ENCODE assay signal across 32 cellular contexts in genomic region chr1:208614610-208615009, GRCh38.
"Had no signal": no experiment of that assay in that cellular context is flagged by ENCODE, and none has a peak within 500 bp of the region (broad histone marks: within the 10 kb centered on the region; RNA-seq: fewer than 3 reads in every experiment).

No MANE protein-coding gene starts in this region.

- ATAC-seq: activated CD8-positive, alpha-beta T cell treated with anti-CD3 and anti-CD28 coated beads for 36 hours; activated naive CD4-positive, alpha-beta T cell treated with anti-CD3 and anti-CD28 coated beads, Interleukin-2, amount 50 U/mL, for 72 hours; activated T-cell treated with anti-CD3 and anti-CD28 coated beads, Interleukin-2, amount 50 U/mL, for 4 hours; activated T-cell treated with anti-CD3 and anti-CD28 coated beads, Interleukin-2, amount 50 U/mL, for 72 hours; activated T-helper 17 cell treated with anti-CD3 and anti-CD28 coated beads, Interleukin-2, amount 50 U/mL, for 72 hours; body of pancreas had no signal

- H3K27me3 ChIP-seq: adrenal gland, body of pancreas, brain microvascular endothelial cell, breast epithelium had no signal

- H3K27ac ChIP-seq: adrenal gland, body of pancreas, brain microvascular endothelial cell, breast epithelium, VCaP had no signal

- DNase-seq: activated B cell treated with CpG ODN at 0.5 μM for 24 hours; activated CD4-positive, alpha-beta memory T cell treated with anti-CD3 and anti-CD28 coated beads for 36 hours; activated CD4-positive, alpha-beta T cell treated with anti-CD3 and anti-CD28 coated beads for 4 hours; activated CD4-positive, alpha-beta T cell treated with anti-CD3 and anti-CD28 coated beads, Interleukin-2, amount 10 ng/mL, durations not matched to agents 24 days and 14 days; activated CD4-positive, alpha-beta T cell treated with anti-CD3 and anti-CD28 coated beads, Interleukin-2, amount 50 U/mL, for 1 hour; activated CD4-positive, alpha-beta T cell treated with anti-CD3 and anti-CD28 coated beads, Interleukin-2, amount 50 U/mL, for 4 hours; activated CD4-positive, CD25-positive, alpha-beta regulatory T cell treated with anti-CD3 and anti-CD28 coated beads, Interleukin-2, amount 50 U/mL, for 72 hours; activated CD8-positive, alpha-beta memory T cell treated with anti-CD3 and anti-CD28 coated beads, Interleukin-2, amount 50 U/mL, for 4 hours; activated CD8-positive, alpha-beta T cell treated with anti-CD3 and anti-CD28 coated beads for 36 hours; activated effector memory CD4-positive, alpha-beta T cell treated with anti-CD3 and anti-CD28 coated beads, Interleukin-2, amount 50 U/mL, for 16 hours; activated gamma-delta T cell treated with Interleukin-2 at 50 U/mL for 16 hours; activated naive CD4-positive, alpha-beta T cell; activated naive CD4-positive, alpha-beta T cell treated with anti-CD3 and anti-CD28 coated beads for 36 hours; activated naive CD4-positive, alpha-beta T cell treated with anti-CD3 and anti-CD28 coated beads, Interleukin-2, amount 50 U/mL, for 16 hours; activated naive CD8-positive, alpha-beta T cell treated with anti-CD3 and anti-CD28 coated beads for 36 hours; activated T-cell treated with anti-CD3 and anti-CD28 coated beads for 4 hours; activated T-cell treated with anti-CD3 and anti-CD28 coated beads, Interleukin-2, amount 50 U/mL, for 1 hour; activated T-cell treated with anti-CD3 and anti-CD28 coated beads, Interleukin-2, amount 50 U/mL, for 4 hours; activated T-cell treated with anti-CD3 and anti-CD28 coated beads, Interleukin-2, amount 50 U/mL, for 72 hours; adrenal gland; amniotic stem cell; aorta; body of pancreas; brain microvascular endothelial cell; central memory CD4-positive, alpha-beta T cell; T-helper 1 cell; T-helper 2 cell; T-helper 9 cell had no signal

- H3K4me1 ChIP-seq: adrenal gland, body of pancreas, breast epithelium had no signal

- H3K36me3 ChIP-seq: adrenal gland, brain microvascular endothelial cell, breast epithelium had no signal

- H3K4me3 ChIP-seq: adrenal gland, body of pancreas, breast epithelium had no signal

- H3K9me3 ChIP-seq: adrenal gland, body of pancreas had no signal
